ENCODE assay signal across 24 cellular contexts in the genomic region with DNA sequence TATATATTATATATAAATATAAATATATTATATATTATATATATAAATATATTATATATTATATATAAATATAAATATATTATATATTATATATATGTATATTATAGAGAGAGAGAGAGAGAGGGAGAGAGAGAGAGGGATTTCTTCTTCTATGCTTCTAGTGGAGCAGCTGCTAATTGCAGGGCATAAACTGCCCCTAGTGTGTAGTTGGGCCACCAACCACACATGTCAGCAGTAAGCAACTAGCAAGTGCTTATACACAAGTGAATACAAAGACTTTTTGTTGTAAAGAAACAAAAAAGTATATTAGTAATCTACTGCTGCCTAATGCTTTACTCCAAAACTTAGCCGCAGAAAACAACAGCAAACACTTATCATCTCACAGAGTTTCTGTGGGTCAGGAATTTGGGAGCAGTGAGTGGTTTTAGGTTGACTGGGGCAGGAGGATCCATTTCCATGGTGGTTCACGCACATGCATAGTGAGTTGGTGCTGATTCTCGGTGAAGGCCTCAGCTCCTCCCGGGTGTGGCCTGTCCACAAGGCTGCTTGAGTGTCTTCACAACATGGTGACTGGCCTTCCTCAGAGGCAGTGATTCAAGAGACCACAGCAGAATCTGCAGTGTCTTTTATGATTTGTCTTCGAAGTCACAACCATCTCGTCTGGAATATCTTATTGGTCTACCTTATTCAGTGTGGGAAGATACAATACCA. TPM values are rescaled to one million over a fixed set of nuclear protein-coding genes. Genes with fewer than 3 reads are reported as not detected.
DNase-seq lines count a peak whose midpoint lies in the region; ATAC-seq and TF ChIP-seq lines count a peak whose summit lies in the region.
"Had no signal": no experiment of that assay in that cellular context is flagged by ENCODE, and none has a peak within 500 bp of the region (broad histone marks: within the 10 kb centered on the region; RNA-seq: fewer than 3 reads in every experiment).

No MANE protein-coding gene starts in this region.

- no peak overlapping the region for H3K4me3 Mint-ChIP-seq in neural progenitor cell
- H3K4me3 Mint-ChIP-seq: activated T-helper 17 cell treated with anti-CD3 and anti-CD28 coated beads, Interleukin-2, amount 50 U/mL, for 72 hours; IgD-negative memory B cell; WTC11 had no signal

- no peak overlapping the region for H3K27ac Mint-ChIP-seq in neural progenitor cell
- H3K27ac Mint-ChIP-seq: activated T-helper 17 cell treated with anti-CD3 and anti-CD28 coated beads, Interleukin-2, amount 50 U/mL, for 72 hours; IgD-negative memory B cell; WTC11 had no signal

- H3K27ac ChIP-seq in Karpas-422 (ENCODE audit: low read length) (no peak overlapping the region), neural progenitor cell (no peak overlapping the region)
- H3K27ac ChIP-seq: BLaER1, body of pancreas, heart left ventricle, psoas muscle had no signal

- H3K79me2 ChIP-seq in Karpas-422 (ENCODE audit: low read length) (no peaks in the 10 kb centered on the region), neural progenitor cell (ENCODE audit: low read depth) (no peaks in the 10 kb centered on the region)

- H3K9ac ChIP-seq in Karpas-422 (ENCODE audit: low read length) (no peak overlapping the region), neural progenitor cell (no peak overlapping the region)
- H3K9ac ChIP-seq: BLaER1 had no signal

- DNase-seq in NCI-H82 (lab: John Stamatoyannopoulos, UW) = peak; percentile 28
- DNase-seq in NCI-H82 treated with DMSO at 0.1 percent for 48 hours (lab: John Stamatoyannopoulos, UW; ENCODE audit: unreplicated experiment) = no peak
- DNase-seq in Karpas-422 = peak; percentile 59
- peak; percentile 24 for DNase-seq in RKO (ENCODE audit: low spot score)
- no peak for DNase-seq in neural progenitor cell (ENCODE audit: low spot score)
- no peak for DNase-seq in T1000 (lab: John Stamatoyannopoulos, UW)
- no peak for DNase-seq in amygdala (lab: John Stamatoyannopoulos, UW)
- DNase-seq: activated CD4-positive, alpha-beta T cell treated with anti-CD3 and anti-CD28 coated beads, Interleukin-2, amount 50 U/mL, for 4 hours; activated CD8-positive, alpha-beta memory T cell treated with anti-CD3 and anti-CD28 coated beads, Interleukin-2, amount 50 U/mL, for 48 hours; body of pancreas; Calu3; effector CD4-positive, alpha-beta T cell; heart left ventricle; mammary epithelial cell; MG63; NCI-H2171 treated with DMSO at 0.1 percent for 48 hours; NCI-H524; psoas muscle had no signal

- H3K4me3 ChIP-seq in Karpas-422 (ENCODE audit: low read length) (no peak overlapping the region), neural progenitor cell (no peak overlapping the region)
- H3K4me3 ChIP-seq: BLaER1, body of pancreas, heart left ventricle, MG63, psoas muscle had no signal

- peaks cover 6% of the 10 kb centered on the region for H3F3A ChIP-seq in neural progenitor cell (ENCODE audit: low read depth)

- ATAC-seq in GM18909 (IDR thresholded peaks at IDR 0.05; ENCODE audit: poor library complexity, unreplicated experiment) = no peak
- ATAC-seq: activated T-helper 17 cell treated with anti-CD3 and anti-CD28 coated beads, Interleukin-2, amount 50 U/mL, for 72 hours; body of pancreas; heart left ventricle; psoas muscle; SK-N-SH treated with all-trans-retinoic acid at 6 μM for 48 hours; WTC11 had no signal

- H2AFZ ChIP-seq in Karpas-422 (ENCODE audit: low read length) = no peak overlapping the region
- H2AFZ ChIP-seq in neural progenitor cell (replicated peaks) = peak overlapping the region; percentile 0

- TF ChIP-seq CTCF in neural progenitor cell (IDR thresholded peaks at IDR 0.05) = no peak

- H3K36me3 Mint-ChIP-seq in neural progenitor cell = no peaks in the 10 kb centered on the region
- H3K36me3 Mint-ChIP-seq: IgD-negative memory B cell, WTC11 had no signal

- no peaks in the 10 kb centered on the region for H3K4me1 ChIP-seq in Karpas-422 (ENCODE audit: low read length)
- no peaks in the 10 kb centered on the region for H3K4me1 ChIP-seq in neural progenitor cell
- H3K4me1 ChIP-seq: body of pancreas had no signal

- no peaks in the 10 kb centered on the region for H3K36me3 ChIP-seq in Karpas-422 (ENCODE audit: insufficient read depth, low read length)
- no peaks in the 10 kb centered on the region for H3K36me3 ChIP-seq in neural progenitor cell
- H3K36me3 ChIP-seq: BLaER1, heart left ventricle, MG63 had no signal

- H3K9me2 ChIP-seq in Karpas-422 (replicated peaks; ENCODE audit: insufficient read depth, low read length) = no peaks in the 10 kb centered on the region

- H3K9me3 ChIP-seq in Karpas-422 (ENCODE audit: low read length) = no peaks in the 10 kb centered on the region
- no peaks in the 10 kb centered on the region for H3K9me3 ChIP-seq in neural progenitor cell (ENCODE audit: low read depth)
- H3K9me3 ChIP-seq: BLaER1, body of pancreas, heart left ventricle, MG63, psoas muscle had no signal

- H3K9me3 Mint-ChIP-seq in neural progenitor cell = no peaks in the 10 kb centered on the region
- H3K9me3 Mint-ChIP-seq: activated T-helper 17 cell treated with anti-CD3 and anti-CD28 coated beads, Interleukin-2, amount 50 U/mL, for 72 hours; IgD-negative memory B cell; WTC11 had no signal

- H3K27me3 ChIP-seq in Karpas-422 (ENCODE audit: low read length) (no peaks in the 10 kb centered on the region), neural progenitor cell (no peaks in the 10 kb centered on the region)
- H3K27me3 ChIP-seq: BLaER1, body of pancreas, heart left ventricle, MG63 had no signal

- H3K4me2 ChIP-seq in Karpas-422 (ENCODE audit: low read depth, low read length, poor library complexity, severe bottlenecking) = no peak overlapping the region
- H3K4me2 ChIP-seq in neural progenitor cell = no peak overlapping the region
- H3K4me2 ChIP-seq: BLaER1 had no signal

- H3K27me3 Mint-ChIP-seq in neural progenitor cell (ENCODE audit: insufficient read depth, low read depth) = peaks cover 7% of the 10 kb centered on the region
- H3K27me3 Mint-ChIP-seq: activated T-helper 17 cell treated with anti-CD3 and anti-CD28 coated beads, Interleukin-2, amount 50 U/mL, for 72 hours; IgD-negative memory B cell had no signal

- H4K20me1 ChIP-seq in Karpas-422 (ENCODE audit: insufficient read depth, low read depth, low read length) = no peaks in the 10 kb centered on the region
- H4K20me1 ChIP-seq in neural progenitor cell (ENCODE audit: low read depth) = no peaks in the 10 kb centered on the region
- H4K20me1 ChIP-seq: BLaER1 had no signal

- no peaks in the 10 kb centered on the region for H3K4me1 Mint-ChIP-seq in neural progenitor cell
- H3K4me1 Mint-ChIP-seq: activated T-helper 17 cell treated with anti-CD3 and anti-CD28 coated beads, Interleukin-2, amount 50 U/mL, for 72 hours; IgD-negative memory B cell had no signal

RNA-seq across cellular contexts. Expression of a gene that starts 25.5 kb away (rescaled TPM):
- total RNA-seq in Karpas-422 (2014; rRNA removed; shearing (Covaris generic); ENCODE audit: low replicate concordance) = 0.97 and 1.4 TPM in 2 replicates
- total RNA-seq in neural progenitor cell (ENCODE audit: low replicate concordance) = 2.3 and 6.7 TPM in 2 replicates

RNA-seq across cellular contexts. Expression of a gene that starts 29.0 kb away (rescaled TPM):
- 60.4 and 120 TPM in 2 replicates for total RNA-seq in Karpas-422 (2014; rRNA removed; shearing (Covaris generic); ENCODE audit: low replicate concordance)
- total RNA-seq in neural progenitor cell (ENCODE audit: low replicate concordance) = 130 and 166 TPM in 2 replicates

Comparison
In these comparisons a context has a peak if more than half of its experiments do, and no peak if none do; other contexts are left out.
1. DNase-seq: peak in NCI-H82 (single experiment), Karpas-422 (single experiment) and RKO (single experiment); none in NCI-H82 treated with DMSO at 0.1 percent for 48 hours (single experiment), neural progenitor cell (single experiment), T1000 (single experiment) and amygdala (0 of 56).